18 cellular contexts compared by ENCODE assay signal in genomic region chr15:27042230-27042629, GRCh38.
DNase-seq lines count a peak whose midpoint lies in the region; ATAC-seq and TF ChIP-seq lines count a peak whose summit lies in the region.
"Had no signal": no experiment of that assay in that cellular context is flagged by ENCODE, and none has a peak within 500 bp of the region (broad histone marks: within the 10 kb centered on the region; RNA-seq: fewer than 3 reads in every experiment).

No MANE protein-coding gene starts in this region.

- no peak overlapping the region for H3K27ac ChIP-seq in neuronal stem cell (replicated peaks; ENCODE audit: low read length)
- H3K27ac ChIP-seq: BLaER1 treated with 17β-estradiol and CSF1 and Interleukin-3, amounts not matched to agents 10 nM and 100 nM; C4-2B had no signal

- H3K4me2 ChIP-seq in neuronal stem cell (ENCODE audit: insufficient read depth, low read length, poor library complexity, severe bottlenecking), result no peak overlapping the region
- H3K4me2 ChIP-seq: BLaER1 treated with 17β-estradiol and CSF1 and Interleukin-3, amounts not matched to agents 10 nM and 100 nM had no signal

- no peaks in the 10 kb centered on the region for H3K4me1 Mint-ChIP-seq in nephron progenitor cell
- no peaks in the 10 kb centered on the region for H3K4me1 Mint-ChIP-seq in stimulated activated effector memory CD8-positive, alpha-beta T cell treated with anti-CD3 and anti-CD28 coated beads, Interleukin-12 subunit alpha, Interleukin-12 subunit beta, amount 100 ng/mL, for 72 hours
- H3K4me1 Mint-ChIP-seq: B cell had no signal

- no peak overlapping the region for H2AFZ ChIP-seq in neuronal stem cell (ENCODE audit: low read length)

- H3K9me3 Mint-ChIP-seq in nephron progenitor cell, result no peaks in the 10 kb centered on the region
- H3K9me3 Mint-ChIP-seq in stimulated activated effector memory CD8-positive, alpha-beta T cell treated with anti-CD3 and anti-CD28 coated beads, Interleukin-12 subunit alpha, Interleukin-12 subunit beta, amount 100 ng/mL, for 72 hours, result peaks cover 4% of the 10 kb centered on the region
- H3K9me3 Mint-ChIP-seq: CD4-positive, alpha-beta T cell had no signal

- no peaks in the 10 kb centered on the region for H3K79me1 ChIP-seq in neuronal stem cell (ENCODE audit: low read depth, low read length)

- no peaks in the 10 kb centered on the region for H3K4me1 ChIP-seq in neuronal stem cell (ENCODE audit: control insufficient read depth in 2 of 2, insufficient read depth in 1 of 2, low read depth in 1 of 2, low read length in 2 of 2)
- H3K4me1 ChIP-seq: Caco-2 had no signal

- H3K27me3 ChIP-seq in neuronal stem cell (ENCODE audit: control insufficient read depth in 3 of 3, insufficient read depth in 3 of 3, low read depth in 1 of 3, low read length in 3 of 3), result peaks cover 0 to 2% (median 0%) of the 10 kb centered on the region in 3 experiments
- H3K27me3 ChIP-seq: BLaER1 treated with 17β-estradiol and CSF1 and Interleukin-3, amounts not matched to agents 10 nM and 100 nM had no signal

- H3K36me3 Mint-ChIP-seq in nephron progenitor cell (ENCODE audit: low read depth), result no peaks in the 10 kb centered on the region
- H3K36me3 Mint-ChIP-seq in stimulated activated effector memory CD8-positive, alpha-beta T cell treated with anti-CD3 and anti-CD28 coated beads, Interleukin-12 subunit alpha, Interleukin-12 subunit beta, amount 100 ng/mL, for 72 hours, result no peaks in the 10 kb centered on the region
- H3K36me3 Mint-ChIP-seq: CD8-positive, alpha-beta T cell had no signal

- no peak overlapping the region for H3K9ac ChIP-seq in neuronal stem cell (ENCODE audit: low read depth, low read length, poor library complexity)
- H3K9ac ChIP-seq: BLaER1 treated with 17β-estradiol and CSF1 and Interleukin-3, amounts not matched to agents 10 nM and 100 nM had no signal

- H3K4me3 Mint-ChIP-seq in nephron progenitor cell, result no peak overlapping the region
- no peak overlapping the region for H3K4me3 Mint-ChIP-seq in stimulated activated effector memory CD8-positive, alpha-beta T cell treated with anti-CD3 and anti-CD28 coated beads, Interleukin-12 subunit alpha, Interleukin-12 subunit beta, amount 100 ng/mL, for 72 hours
- H3K4me3 Mint-ChIP-seq: B cell; CD4-positive, alpha-beta T cell; CD8-positive, alpha-beta T cell had no signal

- peak overlapping the region; percentile 55 for H3K18ac ChIP-seq in neuronal stem cell (ENCODE audit: low read length)

- peaks cover 6% of the 10 kb centered on the region for H3K27me3 Mint-ChIP-seq in nephron progenitor cell (ENCODE audit: low read depth, poor library complexity)
- H3K27me3 Mint-ChIP-seq: B cell had no signal

- no peak overlapping the region for H4K91ac ChIP-seq in neuronal stem cell (ENCODE audit: low read depth, low read length, poor library complexity)

- H2BK12ac ChIP-seq in neuronal stem cell (ENCODE audit: low read length), result no peak overlapping the region

- H4K8ac ChIP-seq in neuronal stem cell (ENCODE audit: low read depth, low read length), result no peak overlapping the region

- H3K14ac ChIP-seq in neuronal stem cell (ENCODE audit: low read length), result peak overlapping the region; percentile 60

- WGBS in neuronal stem cell (ENCODE audit: extremely low coverage in 2 of 2, insufficient read length in 2 of 2, insufficient replicate concordance in 1 of 2), 2 donors, result no CpG with 5 or more reads among the region's 13 CpGs

- H2BK120ac ChIP-seq in neuronal stem cell (ENCODE audit: low read depth, low read length), result no peak overlapping the region

- no peak for DNase-seq in nephron progenitor cell
- DNase-seq in neuronal stem cell (ENCODE audit: low spot score), result no peak
- DNase-seq in stimulated activated effector memory CD8-positive, alpha-beta T cell treated with anti-CD3 and anti-CD28 coated beads, Interleukin-12 subunit alpha, Interleukin-12 subunit beta, amount 100 ng/mL, for 72 hours (ENCODE audit: low spot score in 2 of 2), result no peak
- no peak for DNase-seq in ACHN
- DNase-seq: 8988T; AML-193; Caco-2; Calu3; CD4-positive, alpha-beta T cell; CD8-positive, alpha-beta T cell; DMS79 treated with DMSO at 0.1 percent for 48 hours; GDM1 had no signal

- no peak overlapping the region for H3K4ac ChIP-seq in neuronal stem cell (ENCODE audit: low read length)

- no peak overlapping the region for H3K4me3 ChIP-seq in neuronal stem cell (ENCODE audit: low read length in 2 of 2)
- H3K4me3 ChIP-seq: BLaER1 treated with 17β-estradiol and CSF1 and Interleukin-3, amounts not matched to agents 10 nM and 100 nM; GM12878 had no signal

- no peak overlapping the region for H3K23ac ChIP-seq in neuronal stem cell (ENCODE audit: low read depth, low read length, poor library complexity)

- peak overlapping the region; percentile 16 for H2BK5ac ChIP-seq in neuronal stem cell (ENCODE audit: low read length)

- no peaks in the 10 kb centered on the region for H3K36me3 ChIP-seq in neuronal stem cell (replicated peaks in 1 of 2; ENCODE audit: control insufficient read depth in 2 of 2, insufficient read depth in 2 of 2, low read length in 2 of 2)
- H3K36me3 ChIP-seq: BLaER1 treated with 17β-estradiol and CSF1 and Interleukin-3, amounts not matched to agents 10 nM and 100 nM had no signal

- peak overlapping the region; percentile 82 for H3K27ac Mint-ChIP-seq in nephron progenitor cell
- no peak overlapping the region for H3K27ac Mint-ChIP-seq in stimulated activated effector memory CD8-positive, alpha-beta T cell treated with anti-CD3 and anti-CD28 coated beads, Interleukin-12 subunit alpha, Interleukin-12 subunit beta, amount 100 ng/mL, for 72 hours
- H3K27ac Mint-ChIP-seq: B cell; CD4-positive, alpha-beta T cell; CD8-positive, alpha-beta T cell had no signal

- H3K9me3 ChIP-seq in neuronal stem cell (replicated peaks in 1 of 2; ENCODE audit: control insufficient read depth in 2 of 2, insufficient read depth in 1 of 2, low read depth in 1 of 2, low read length in 2 of 2), result no peaks in the 10 kb centered on the region
- H3K9me3 ChIP-seq: Caco-2 had no signal

- peak overlapping the region; percentile 22 for H2AK5ac ChIP-seq in neuronal stem cell (ENCODE audit: low read depth, low read length)

- TF ChIP-seq CTCF in nephron progenitor cell (IDR thresholded peaks at IDR 0.05), result no peak

- H2BK15ac ChIP-seq in neuronal stem cell (ENCODE audit: low read length), result peak overlapping the region; percentile 6

- peak; percentile 22 for ATAC-seq in stimulated activated effector memory CD8-positive, alpha-beta T cell treated with anti-CD3 and anti-CD28 coated beads, Interleukin-12 subunit alpha, Interleukin-12 subunit beta, amount 100 ng/mL, for 72 hours
- no peak for ATAC-seq in GM18907 (IDR thresholded peaks at IDR 0.05; ENCODE audit: unreplicated experiment)
- ATAC-seq in GM19351 (IDR thresholded peaks at IDR 0.05; ENCODE audit: unreplicated experiment), result no peak
- ATAC-seq: CD8-positive, alpha-beta T cell; GM12878 had no signal

- in situ Hi-C loops in ACHN (cut with HindIII; ENCODE audit: low pct_ligation_motif_present, low pct_unique_long_range_greater_than_20kb, low sequenced_read_pairs), result no loop called here
